Comparison of ENCODE assay signal across 18 cellular contexts in genomic region chr3:55320928-55321327, GRCh38.
"Had no signal": no experiment of that assay in that cellular context is flagged by ENCODE, and none has a peak within 500 bp of the region (broad histone marks: within the 10 kb centered on the region; RNA-seq: fewer than 3 reads in every experiment).

No MANE protein-coding gene starts in this region.

- H3K4me1 ChIP-seq: colonic mucosa, gastrocnemius medialis, heart right ventricle, left lung, lower lobe of right lung had no signal

- H3K27ac ChIP-seq: colonic mucosa, esophagus muscularis mucosa, gastrocnemius medialis, heart right ventricle, left lung, lower lobe of right lung had no signal

- H3K27me3 Mint-ChIP-seq: dendritic cell treated with granulocyte-macrophage colony-stimulating factor and Interleukin-4, amounts not matched to agents 40 ng/mL and 50 ng/mL, for 4 days had no signal

- H3K27me3 ChIP-seq: colonic mucosa, esophagus muscularis mucosa, gastrocnemius medialis, heart right ventricle, left lung had no signal

- H3K4me3 Mint-ChIP-seq: dendritic cell treated with granulocyte-macrophage colony-stimulating factor and Interleukin-4, amounts not matched to agents 40 ng/mL and 50 ng/mL, for 4 days had no signal

- H3K9me3 ChIP-seq: colonic mucosa, esophagus muscularis mucosa, gastrocnemius medialis, heart right ventricle, left lung, lower lobe of right lung had no signal

- H3K4me3 ChIP-seq: colonic mucosa, esophagus muscularis mucosa, gastrocnemius medialis, heart right ventricle, left lung, lower lobe of right lung had no signal

- ATAC-seq: gastrocnemius medialis, heart right ventricle, left cardiac atrium, left lung, left ventricle myocardium superior, lower lobe of right lung had no signal

- DNase-seq: colonic mucosa; cortex of kidney; effector CD8-positive, alpha-beta T cell; foreskin fibroblast; foreskin melanocyte; gastrocnemius medialis; glutamatergic neuron; head of caudate nucleus; heart right ventricle; hippocampal formation; left cardiac atrium; left lung; left ventricle myocardium superior; lower lobe of right lung; mesendoderm; midbrain had no signal

- H3K36me3 ChIP-seq: colonic mucosa, esophagus muscularis mucosa, gastrocnemius medialis, heart right ventricle, left lung, lower lobe of right lung had no signal

- H3K27ac Mint-ChIP-seq: dendritic cell treated with granulocyte-macrophage colony-stimulating factor and Interleukin-4, amounts not matched to agents 40 ng/mL and 50 ng/mL, for 4 days had no signal
